8 cellular contexts compared by ENCODE assay signal in the genomic region with DNA sequence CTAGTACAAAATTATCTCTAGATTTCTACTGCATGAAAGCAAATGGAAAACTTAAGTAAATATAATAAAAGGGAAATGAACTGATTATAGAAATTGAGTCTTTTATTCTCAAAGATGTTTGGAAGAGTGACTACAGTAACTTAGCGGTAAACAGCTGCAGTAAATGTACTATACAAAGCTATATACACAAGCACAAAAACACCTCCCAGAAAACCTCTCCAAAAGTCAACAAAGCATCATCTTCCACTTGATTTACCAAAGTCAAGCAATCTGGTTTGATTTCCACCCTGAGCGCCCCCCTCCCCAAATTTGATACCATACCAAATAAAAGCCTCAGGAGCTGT. TPM values are rescaled to one million over a fixed set of nuclear protein-coding genes. Genes with fewer than 3 reads are reported as not detected.
DNase-seq lines count a peak whose midpoint lies in the region; ATAC-seq and TF ChIP-seq lines count a peak whose summit lies in the region.

No MANE protein-coding gene starts in this region.

- WGBS in SK-N-SH (ENCODE audit: low lambda C conversion rate), result 49% methylated on average over 2 of the region's 2 CpGs
- 86 to 98% methylated on average over 2 of the region's 2 CpGs for WGBS in ectodermal cell, 2 experiments

- H3K9ac ChIP-seq in SK-N-SH, result 0 out of 2 replicates have a peak overlapping the region, but pooled peaks have one; percentile 95
- H3K9ac ChIP-seq in skeletal muscle satellite cell (ENCODE audit: low read depth, low read length), result peak overlapping the region; percentile 44

- no peak for TF ChIP-seq RAD21 in SK-N-SH (IDR thresholded peaks at IDR 0.05; ENCODE audit: low read length)

- H3K36me3 ChIP-seq in SK-N-SH (replicated peaks in 1 of 2; ENCODE audit: control insufficient read depth in 1 of 2, insufficient read depth in 2 of 2, low read length in 1 of 2) (peaks cover 0 to 13% of the 10 kb centered on the region in 2 experiments), ectodermal cell (ENCODE audit: control insufficient read depth, insufficient read depth, low read length) (no peaks in the 10 kb centered on the region), skeletal muscle satellite cell (ENCODE audit: insufficient read depth, low read length) (no peaks in the 10 kb centered on the region)

- H3K27me3 ChIP-seq in SK-N-SH (ENCODE audit: insufficient read depth) (no peaks in the 10 kb centered on the region), ectodermal cell (ENCODE audit: control insufficient read depth, insufficient read depth, low read length, poor library complexity, severe bottlenecking) (no peaks in the 10 kb centered on the region), skeletal muscle satellite cell (ENCODE audit: control insufficient read depth, insufficient read depth, low read length) (no peaks in the 10 kb centered on the region)

- DNase-seq in SK-N-SH, result peak; percentile 32
- DNase-seq in NCI-H69 (lab: John Stamatoyannopoulos, UW), result peak; percentile 94
- no peak for DNase-seq in dedifferentiated amniotic fluid mesenchymal stem cell (ENCODE audit: extremely low spot score)

- no peak for TF ChIP-seq CTCF in SK-N-SH (IDR thresholded peaks at IDR 0.05)

- H3K4me3 ChIP-seq in SK-N-SH (ENCODE audit: low read depth in 2 of 2, low read length in 1 of 2) (peak overlapping the region; percentile 5 to 81; a peak in 2 of 4 replicates), ectodermal cell (ENCODE audit: insufficient read depth, low read depth, low read length) (peak overlapping the region; percentile 22), skeletal muscle satellite cell (ENCODE audit: low read length) (peak overlapping the region; percentile 84)

- 0 out of 4 replicates have a peak, but pooled peaks of 1 of the 2 experiments have one; percentile 31 for TF ChIP-seq EP300 in SK-N-SH (IDR thresholded peaks at IDR 0.05; ENCODE audit: borderline replicate concordance in 1 of 2, low read depth in 1 of 2, low read length in 1 of 2)

- peaks cover 19% of the 10 kb centered on the region for H3F3A ChIP-seq in SK-N-SH (replicated peaks; ENCODE audit: insufficient read depth)

- CTCF ChIA-PET in SK-N-SH (lab: Yijun Ruan, JAX), result interaction anchor here (0.6 to 1.5 kb wide), 3 partner anchors 9 to 180 kb away, joined by 3 to 6 read pairs (median 5); no protein-coding TSS in a partner anchor

- H3K9me2 ChIP-seq in SK-N-SH, result no peaks in the 10 kb centered on the region

- H3K79me2 ChIP-seq in SK-N-SH (ENCODE audit: insufficient read depth), result peaks cover 73% of the 10 kb centered on the region

- 0 out of 4 replicates have a peak overlapping the region, but pooled peaks of 1 of the 2 experiments have one; percentile 0 for H3K27ac ChIP-seq in SK-N-SH (ENCODE audit: low read depth in 2 of 2, low read length in 1 of 2)
- H3K27ac ChIP-seq in ectodermal cell (ENCODE audit: insufficient read depth, low read depth, low read length, poor library complexity, severe bottlenecking), result no peak overlapping the region

- H4K20me1 ChIP-seq in SK-N-SH (ENCODE audit: insufficient read depth), result peaks cover 62% of the 10 kb centered on the region

- POLR2A ChIA-PET in SK-N-SH (lab: Yijun Ruan, JAX), result interaction anchor here (1.9 kb wide), 1 partner anchor 143 kb away, joined by 7 read pairs; a partner anchor contains a TSS

- ATAC-seq in SK-N-SH treated with all-trans-retinoic acid at 6 μM for 48 hours (no peak), HG03520 (IDR thresholded peaks at IDR 0.05; ENCODE audit: unreplicated experiment) (no peak), HG03565 (IDR thresholded peaks at IDR 0.05; ENCODE audit: unreplicated experiment) (no peak)

- H3K9me3 ChIP-seq in SK-N-SH (peaks cover 4% of the 10 kb centered on the region; the same call in 1 of the 2 replicates), ectodermal cell (ENCODE audit: control insufficient read depth, low read length) (no peaks in the 10 kb centered on the region), skeletal muscle satellite cell (replicated peaks; ENCODE audit: low read length) (no peaks in the 10 kb centered on the region)

- H3K4me1 ChIP-seq in SK-N-SH (ENCODE audit: control insufficient read depth in 1 of 2, insufficient read depth in 2 of 2, low read depth in 1 of 2, low read length in 1 of 2) (peaks cover 14 to 18% of the 10 kb centered on the region in 2 experiments; a peak in 3 of 4 replicates), ectodermal cell (ENCODE audit: control insufficient read depth, insufficient read depth, low read length) (peaks cover 5% of the 10 kb centered on the region), skeletal muscle satellite cell (ENCODE audit: control insufficient read depth, insufficient read depth, low read length) (peaks cover 25% of the 10 kb centered on the region)

- no peak overlapping the region for H2AFZ ChIP-seq in SK-N-SH (ENCODE audit: low read depth)

- H3K4me2 ChIP-seq in SK-N-SH (peak overlapping the region; percentile 71), skeletal muscle satellite cell (ENCODE audit: low read length) (peak overlapping the region; percentile 84)

TF ChIP-seq in SK-N-SH, 30 proteins besides CTCF, POLR2A, EP300 and RAD21 (continues in another document):
- no peak for TF ChIP-seq SMC3 (IDR thresholded peaks at IDR 0.05; ENCODE audit: low read depth, low read length)
- no peak for TF ChIP-seq GABPA (IDR thresholded peaks at IDR 0.05; ENCODE audit: low read depth)
- TF ChIP-seq ELF1 (IDR thresholded peaks at IDR 0.05), result no peak
- TF ChIP-seq MEF2A (IDR thresholded peaks at IDR 0.05; ENCODE audit: borderline replicate concordance, low read depth), result no peak
- TF ChIP-seq TEAD4 (IDR thresholded peaks at IDR 0.05; ENCODE audit: borderline replicate concordance, insufficient read depth), result no peak
- TF ChIP-seq GATA2 (CRISPR knock-in tag; IDR thresholded peaks at IDR 0.05), result no peak
- TF ChIP-seq, protein P1, sequence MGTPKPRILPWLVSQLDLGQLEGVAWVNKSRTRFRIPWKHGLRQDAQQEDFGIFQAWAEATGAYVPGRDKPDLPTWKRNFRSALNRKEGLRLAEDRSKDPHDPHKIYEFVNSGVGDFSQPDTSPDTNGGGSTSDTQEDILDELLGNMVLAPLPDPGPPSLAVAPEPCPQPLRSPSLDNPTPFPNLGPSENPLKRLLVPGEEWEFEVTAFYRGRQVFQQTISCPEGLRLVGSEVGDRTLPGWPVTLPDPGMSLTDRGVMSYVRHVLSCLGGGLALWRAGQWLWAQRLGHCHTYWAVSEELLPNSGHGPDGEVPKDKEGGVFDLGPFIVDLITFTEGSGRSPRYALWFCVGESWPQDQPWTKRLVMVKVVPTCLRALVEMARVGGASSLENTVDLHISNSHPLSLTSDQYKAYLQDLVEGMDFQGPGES (IDR thresholded peaks at IDR 0.05; ENCODE audit: low read depth, low read length), result no peak
- no peak for TF ChIP-seq TCF12 (IDR thresholded peaks at IDR 0.05)
- no peak for TF ChIP-seq RFX5 (IDR thresholded peaks at IDR 0.05; ENCODE audit: low read length)
- TF ChIP-seq RCOR1 (IDR thresholded peaks at IDR 0.05; ENCODE audit: low read length), result no peak
- no peak for TF ChIP-seq MXI1 (IDR thresholded peaks at IDR 0.05; ENCODE audit: low read depth, low read length)
- no peak for TF ChIP-seq RXRA (IDR thresholded peaks at IDR 0.05; ENCODE audit: borderline replicate concordance, low read depth)
- TF ChIP-seq JUND (IDR thresholded peaks at IDR 0.05), result no peak

TF ChIP-seq in SK-N-SH treated with all-trans-retinoic acid at 6 μM for 48 hours, 23 proteins besides CTCF, POLR2A, EP300 and RAD21 (continues in another document):
- TF ChIP-seq PPARA (CRISPR knock-in tag; IDR thresholded peaks at IDR 0.05; ENCODE audit: borderline replicate concordance), result no peak
- TF ChIP-seq TCF4 (CRISPR knock-in tag; IDR thresholded peaks at IDR 0.05; ENCODE audit: borderline replicate concordance), result no peak
- no peak for TF ChIP-seq ZFP30 (CRISPR knock-in tag; IDR thresholded peaks at IDR 0.05)
- TF ChIP-seq ZNF8 (CRISPR knock-in tag; IDR thresholded peaks at IDR 0.05), result no peak
- TF ChIP-seq TOX (CRISPR knock-in tag; IDR thresholded peaks at IDR 0.05; ENCODE audit: borderline replicate concordance), result no peak
- TF ChIP-seq BACH2 (CRISPR knock-in tag; IDR thresholded peaks at IDR 0.05; ENCODE audit: borderline replicate concordance), result no peak
- TF ChIP-seq, protein P2, sequence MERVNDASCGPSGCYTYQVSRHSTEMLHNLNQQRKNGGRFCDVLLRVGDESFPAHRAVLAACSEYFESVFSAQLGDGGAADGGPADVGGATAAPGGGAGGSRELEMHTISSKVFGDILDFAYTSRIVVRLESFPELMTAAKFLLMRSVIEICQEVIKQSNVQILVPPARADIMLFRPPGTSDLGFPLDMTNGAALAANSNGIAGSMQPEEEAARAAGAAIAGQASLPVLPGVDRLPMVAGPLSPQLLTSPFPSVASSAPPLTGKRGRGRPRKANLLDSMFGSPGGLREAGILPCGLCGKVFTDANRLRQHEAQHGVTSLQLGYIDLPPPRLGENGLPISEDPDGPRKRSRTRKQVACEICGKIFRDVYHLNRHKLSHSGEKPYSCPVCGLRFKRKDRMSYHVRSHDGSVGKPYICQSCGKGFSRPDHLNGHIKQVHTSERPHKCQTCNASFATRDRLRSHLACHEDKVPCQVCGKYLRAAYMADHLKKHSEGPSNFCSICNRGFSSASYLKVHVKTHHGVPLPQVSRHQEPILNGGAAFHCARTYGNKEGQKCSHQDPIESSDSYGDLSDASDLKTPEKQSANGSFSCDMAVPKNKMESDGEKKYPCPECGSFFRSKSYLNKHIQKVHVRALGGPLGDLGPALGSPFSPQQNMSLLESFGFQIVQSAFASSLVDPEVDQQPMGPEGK (CRISPR knock-in tag; IDR thresholded peaks at IDR 0.05; ENCODE audit: borderline replicate concordance), result no peak
- no peak for TF ChIP-seq ZC3H10 (CRISPR knock-in tag; IDR thresholded peaks at IDR 0.05)
- TF ChIP-seq, protein P3, sequence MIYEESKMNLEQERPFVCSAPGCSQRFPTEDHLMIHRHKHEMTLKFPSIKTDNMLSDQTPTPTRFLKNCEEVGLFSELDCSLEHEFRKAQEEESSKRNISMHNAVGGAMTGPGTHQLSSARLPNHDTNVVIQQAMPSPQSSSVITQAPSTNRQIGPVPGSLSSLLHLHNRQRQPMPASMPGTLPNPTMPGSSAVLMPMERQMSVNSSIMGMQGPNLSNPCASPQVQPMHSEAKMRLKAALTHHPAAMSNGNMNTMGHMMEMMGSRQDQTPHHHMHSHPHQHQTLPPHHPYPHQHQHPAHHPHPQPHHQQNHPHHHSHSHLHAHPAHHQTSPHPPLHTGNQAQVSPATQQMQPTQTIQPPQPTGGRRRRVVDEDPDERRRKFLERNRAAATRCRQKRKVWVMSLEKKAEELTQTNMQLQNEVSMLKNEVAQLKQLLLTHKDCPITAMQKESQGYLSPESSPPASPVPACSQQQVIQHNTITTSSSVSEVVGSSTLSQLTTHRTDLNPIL (CRISPR knock-in tag; IDR thresholded peaks at IDR 0.05; ENCODE audit: low read depth), result no peak
- TF ChIP-seq ZNF70 (CRISPR knock-in tag; IDR thresholded peaks at IDR 0.05), result no peak

RNA-seq across cellular contexts. Expression of a gene that starts 2.7 kb away (rescaled TPM):
- polyA plus RNA-seq in SK-N-SH (2012; rRNA removed), result 8.7 and 11.3 TPM in 2 replicates
- polyA plus RNA-seq in SK-N-SH (2012; cell fraction: cytosol; rRNA removed), result 9.2 and 10.4 TPM in 2 replicates
- 18.0 and 32.4 TPM in 2 replicates for polyA plus RNA-seq in SK-N-SH (2012; cell fraction: nucleus; rRNA removed)
- 14.4 TPM for polyA plus RNA-seq in ectodermal cell (2013, experiment 1 of 4)
- 26.9 TPM for polyA plus RNA-seq in ectodermal cell (2013, experiment 2 of 4)
- polyA plus RNA-seq in ectodermal cell (2013, experiment 3 of 4), result 18.6 TPM
- polyA plus RNA-seq in ectodermal cell (2013, experiment 4 of 4), result 21.0 TPM
- total RNA-seq in skeletal muscle satellite cell (2012; rRNA removed), result 12.7 and 24.3 TPM in 2 replicates

Comparison
In these comparisons a context has a peak if more than half of its experiments do, and no peak if none do; other contexts are left out.
1. H3K4me3 ChIP-seq: peak in every context shown above with its lines; median percentile 84 in skeletal muscle satellite cell; 43 in SK-N-SH; 22 in ectodermal cell.